Comparison of ENCODE assay signal across 1 cellular context in the genomic region with DNA sequence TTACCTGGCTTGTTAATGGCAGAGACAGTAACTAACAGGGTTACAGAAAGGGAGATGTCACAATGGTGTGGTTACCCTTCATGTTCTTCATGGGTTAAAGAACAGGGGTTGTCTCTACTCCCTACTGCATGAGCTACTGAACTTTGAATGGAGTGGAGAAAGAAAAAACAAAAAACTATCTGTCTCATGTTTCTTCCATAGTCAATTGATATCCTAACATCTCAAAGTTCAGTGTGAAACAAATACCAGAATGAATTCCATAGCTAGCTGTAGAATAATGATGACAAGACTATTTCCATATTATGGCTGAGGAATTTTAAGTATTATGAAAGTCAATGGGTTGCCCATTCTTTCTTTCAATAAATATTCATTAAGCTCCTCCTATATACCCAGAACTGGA.
TF ChIP-seq lines count a peak whose summit lies in the region.

No MANE protein-coding gene starts in this region.

TF ChIP-seq in HepG2, 621 proteins besides CTCF, POLR2A, EP300 and RAD21 (continued from another document):
- TF ChIP-seq, protein P1, sequence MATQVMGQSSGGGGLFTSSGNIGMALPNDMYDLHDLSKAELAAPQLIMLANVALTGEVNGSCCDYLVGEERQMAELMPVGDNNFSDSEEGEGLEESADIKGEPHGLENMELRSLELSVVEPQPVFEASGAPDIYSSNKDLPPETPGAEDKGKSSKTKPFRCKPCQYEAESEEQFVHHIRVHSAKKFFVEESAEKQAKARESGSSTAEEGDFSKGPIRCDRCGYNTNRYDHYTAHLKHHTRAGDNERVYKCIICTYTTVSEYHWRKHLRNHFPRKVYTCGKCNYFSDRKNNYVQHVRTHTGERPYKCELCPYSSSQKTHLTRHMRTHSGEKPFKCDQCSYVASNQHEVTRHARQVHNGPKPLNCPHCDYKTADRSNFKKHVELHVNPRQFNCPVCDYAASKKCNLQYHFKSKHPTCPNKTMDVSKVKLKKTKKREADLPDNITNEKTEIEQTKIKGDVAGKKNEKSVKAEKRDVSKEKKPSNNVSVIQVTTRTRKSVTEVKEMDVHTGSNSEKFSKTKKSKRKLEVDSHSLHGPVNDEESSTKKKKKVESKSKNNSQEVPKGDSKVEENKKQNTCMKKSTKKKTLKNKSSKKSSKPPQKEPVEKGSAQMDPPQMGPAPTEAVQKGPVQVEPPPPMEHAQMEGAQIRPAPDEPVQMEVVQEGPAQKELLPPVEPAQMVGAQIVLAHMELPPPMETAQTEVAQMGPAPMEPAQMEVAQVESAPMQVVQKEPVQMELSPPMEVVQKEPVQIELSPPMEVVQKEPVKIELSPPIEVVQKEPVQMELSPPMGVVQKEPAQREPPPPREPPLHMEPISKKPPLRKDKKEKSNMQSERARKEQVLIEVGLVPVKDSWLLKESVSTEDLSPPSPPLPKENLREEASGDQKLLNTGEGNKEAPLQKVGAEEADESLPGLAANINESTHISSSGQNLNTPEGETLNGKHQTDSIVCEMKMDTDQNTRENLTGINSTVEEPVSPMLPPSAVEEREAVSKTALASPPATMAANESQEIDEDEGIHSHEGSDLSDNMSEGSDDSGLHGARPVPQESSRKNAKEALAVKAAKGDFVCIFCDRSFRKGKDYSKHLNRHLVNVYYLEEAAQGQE (IDR thresholded peaks at IDR 0.05; ENCODE audit: borderline replicate concordance in 1 of 2, low read depth in 1 of 2, low read length in 2 of 2), result no peak
- TF ChIP-seq KDM1A (CRISPR knock-in tag; IDR thresholded peaks at IDR 0.05) (no peak), ZNF160 (CRISPR knock-in tag; IDR thresholded peaks at IDR 0.05) (no peak), ZNF12 (CRISPR knock-in tag; IDR thresholded peaks at IDR 0.05) (no peak), CREM (IDR thresholded peaks at IDR 0.05) (peak; percentile 47; the same call in 1 of the 2 replicates), CREM (CRISPR knock-in tag; IDR thresholded peaks at IDR 0.05) (no peak), ZNF367 (CRISPR knock-in tag; IDR thresholded peaks at IDR 0.05; ENCODE audit: borderline replicate concordance) (no peak), LBX2 (CRISPR knock-in tag; IDR thresholded peaks at IDR 0.05; ENCODE audit: borderline replicate concordance) (no peak), ZMYM4 (CRISPR knock-in tag; IDR thresholded peaks at IDR 0.05) (peak; percentile 35; the same call in 1 of the 2 replicates), HDAC2 (CRISPR knock-in tag; IDR thresholded peaks at IDR 0.05) (0 out of 2 replicates have a peak, but pooled peaks have one; percentile 25), IKZF1 (IDR thresholded peaks at IDR 0.05) (no peak), FOXP1 (IDR thresholded peaks at IDR 0.05) (no peak), FOXP1 (CRISPR knock-in tag; IDR thresholded peaks at IDR 0.05) (no peak; the same call in 1 of the 2 replicates), TSC22D2 (CRISPR knock-in tag; IDR thresholded peaks at IDR 0.05; ENCODE audit: borderline replicate concordance) (no peak)
- TF ChIP-seq, protein P2, sequence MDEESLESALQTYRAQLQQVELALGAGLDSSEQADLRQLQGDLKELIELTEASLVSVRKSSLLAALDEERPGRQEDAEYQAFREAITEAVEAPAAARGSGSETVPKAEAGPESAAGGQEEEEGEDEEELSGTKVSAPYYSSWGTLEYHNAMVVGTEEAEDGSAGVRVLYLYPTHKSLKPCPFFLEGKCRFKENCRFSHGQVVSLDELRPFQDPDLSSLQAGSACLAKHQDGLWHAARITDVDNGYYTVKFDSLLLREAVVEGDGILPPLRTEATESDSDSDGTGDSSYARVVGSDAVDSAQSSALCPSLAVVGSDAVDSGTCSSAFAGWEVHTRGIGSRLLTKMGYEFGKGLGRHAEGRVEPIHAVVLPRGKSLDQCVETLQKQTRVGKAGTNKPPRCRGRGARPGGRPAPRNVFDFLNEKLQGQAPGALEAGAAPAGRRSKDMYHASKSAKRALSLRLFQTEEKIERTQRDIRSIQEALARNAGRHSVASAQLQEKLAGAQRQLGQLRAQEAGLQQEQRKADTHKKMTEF (CRISPR knock-in tag; IDR thresholded peaks at IDR 0.05), result peak; percentile 34; the same call in 1 of the 2 replicates
- TF ChIP-seq, protein P3, sequence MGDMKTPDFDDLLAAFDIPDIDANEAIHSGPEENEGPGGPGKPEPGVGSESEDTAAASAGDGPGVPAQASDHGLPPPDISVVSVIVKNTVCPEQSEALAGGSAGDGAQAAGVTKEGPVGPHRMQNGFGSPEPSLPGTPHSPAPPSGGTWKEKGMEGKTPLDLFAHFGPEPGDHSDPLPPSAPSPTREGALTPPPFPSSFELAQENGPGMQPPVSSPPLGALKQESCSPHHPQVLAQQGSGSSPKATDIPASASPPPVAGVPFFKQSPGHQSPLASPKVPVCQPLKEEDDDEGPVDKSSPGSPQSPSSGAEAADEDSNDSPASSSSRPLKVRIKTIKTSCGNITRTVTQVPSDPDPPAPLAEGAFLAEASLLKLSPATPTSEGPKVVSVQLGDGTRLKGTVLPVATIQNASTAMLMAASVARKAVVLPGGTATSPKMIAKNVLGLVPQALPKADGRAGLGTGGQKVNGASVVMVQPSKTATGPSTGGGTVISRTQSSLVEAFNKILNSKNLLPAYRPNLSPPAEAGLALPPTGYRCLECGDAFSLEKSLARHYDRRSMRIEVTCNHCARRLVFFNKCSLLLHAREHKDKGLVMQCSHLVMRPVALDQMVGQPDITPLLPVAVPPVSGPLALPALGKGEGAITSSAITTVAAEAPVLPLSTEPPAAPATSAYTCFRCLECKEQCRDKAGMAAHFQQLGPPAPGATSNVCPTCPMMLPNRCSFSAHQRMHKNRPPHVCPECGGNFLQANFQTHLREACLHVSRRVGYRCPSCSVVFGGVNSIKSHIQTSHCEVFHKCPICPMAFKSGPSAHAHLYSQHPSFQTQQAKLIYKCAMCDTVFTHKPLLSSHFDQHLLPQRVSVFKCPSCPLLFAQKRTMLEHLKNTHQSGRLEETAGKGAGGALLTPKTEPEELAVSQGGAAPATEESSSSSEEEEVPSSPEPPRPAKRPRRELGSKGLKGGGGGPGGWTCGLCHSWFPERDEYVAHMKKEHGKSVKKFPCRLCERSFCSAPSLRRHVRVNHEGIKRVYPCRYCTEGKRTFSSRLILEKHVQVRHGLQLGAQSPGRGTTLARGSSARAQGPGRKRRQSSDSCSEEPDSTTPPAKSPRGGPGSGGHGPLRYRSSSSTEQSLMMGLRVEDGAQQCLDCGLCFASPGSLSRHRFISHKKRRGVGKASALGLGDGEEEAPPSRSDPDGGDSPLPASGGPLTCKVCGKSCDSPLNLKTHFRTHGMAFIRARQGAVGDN (CRISPR knock-in tag; IDR thresholded peaks at IDR 0.05), result no peak
- TF ChIP-seq, protein P4, sequence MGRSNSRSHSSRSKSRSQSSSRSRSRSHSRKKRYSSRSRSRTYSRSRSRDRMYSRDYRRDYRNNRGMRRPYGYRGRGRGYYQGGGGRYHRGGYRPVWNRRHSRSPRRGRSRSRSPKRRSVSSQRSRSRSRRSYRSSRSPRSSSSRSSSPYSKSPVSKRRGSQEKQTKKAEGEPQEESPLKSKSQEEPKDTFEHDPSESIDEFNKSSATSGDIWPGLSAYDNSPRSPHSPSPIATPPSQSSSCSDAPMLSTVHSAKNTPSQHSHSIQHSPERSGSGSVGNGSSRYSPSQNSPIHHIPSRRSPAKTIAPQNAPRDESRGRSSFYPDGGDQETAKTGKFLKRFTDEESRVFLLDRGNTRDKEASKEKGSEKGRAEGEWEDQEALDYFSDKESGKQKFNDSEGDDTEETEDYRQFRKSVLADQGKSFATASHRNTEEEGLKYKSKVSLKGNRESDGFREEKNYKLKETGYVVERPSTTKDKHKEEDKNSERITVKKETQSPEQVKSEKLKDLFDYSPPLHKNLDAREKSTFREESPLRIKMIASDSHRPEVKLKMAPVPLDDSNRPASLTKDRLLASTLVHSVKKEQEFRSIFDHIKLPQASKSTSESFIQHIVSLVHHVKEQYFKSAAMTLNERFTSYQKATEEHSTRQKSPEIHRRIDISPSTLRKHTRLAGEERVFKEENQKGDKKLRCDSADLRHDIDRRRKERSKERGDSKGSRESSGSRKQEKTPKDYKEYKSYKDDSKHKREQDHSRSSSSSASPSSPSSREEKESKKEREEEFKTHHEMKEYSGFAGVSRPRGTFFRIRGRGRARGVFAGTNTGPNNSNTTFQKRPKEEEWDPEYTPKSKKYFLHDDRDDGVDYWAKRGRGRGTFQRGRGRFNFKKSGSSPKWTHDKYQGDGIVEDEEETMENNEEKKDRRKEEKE (IDR thresholded peaks at IDR 0.05), result no peak
